In the genomic region with DNA sequence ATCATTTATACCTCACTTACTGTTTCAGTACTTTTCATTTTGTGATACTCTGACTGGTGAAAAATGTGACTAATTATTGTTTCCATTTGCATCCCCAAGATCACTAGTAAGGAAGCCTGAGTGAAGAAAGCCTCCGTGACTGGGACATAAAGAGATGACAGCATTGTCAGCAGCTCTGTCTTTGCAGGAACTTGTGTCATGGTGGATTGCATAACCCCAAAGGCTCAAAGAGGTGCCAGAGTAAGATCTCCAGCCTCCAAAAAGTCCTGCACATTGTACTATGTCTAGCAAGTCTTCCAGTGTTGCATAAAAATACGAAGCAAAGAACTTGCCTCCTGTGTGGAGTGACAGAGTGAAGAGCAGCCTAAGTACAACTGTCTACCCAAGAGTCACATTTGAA, we compare ENCODE assay signal across 23 cellular contexts.
"Had no signal": no experiment of that assay in that cellular context is flagged by ENCODE, and none has a peak within 500 bp of the region (broad histone marks: within the 10 kb centered on the region; RNA-seq: fewer than 3 reads in every experiment).

No MANE protein-coding gene starts in this region.

- DNase-seq: activated B cell treated with CpG ODN at 0.5 μM for 24 hours; activated CD4-positive, alpha-beta memory T cell treated with anti-CD3 and anti-CD28 coated beads for 36 hours; activated CD4-positive, alpha-beta T cell treated with anti-CD3 and anti-CD28 coated beads for 36 hours; activated naive CD4-positive, alpha-beta T cell treated with Interleukin-2 at 50 U/mL for 16 hours; activated naive CD8-positive, alpha-beta T cell treated with anti-CD3 and anti-CD28 coated beads for 36 hours; activated T-cell treated with anti-CD3 and anti-CD28 coated beads, Interleukin-2, amount 50 U/mL, for 48 hours; colonic mucosa; dorsolateral prefrontal cortex; effector memory CD8-positive, alpha-beta T cell; foreskin fibroblast; left colon; naive thymus-derived CD8-positive, alpha-beta T cell; posterior cingulate gyrus; sigmoid colon; stimulated activated CD4-positive, alpha-beta T cell treated with anti-CD3 and anti-CD28 coated beads, Interleukin-15, amount 100 ng/mL, for 24 hours; T-helper 9 cell; transverse colon had no signal

- H3K36me3 ChIP-seq: breast epithelium, colonic mucosa, neural progenitor cell, sigmoid colon, transverse colon, vagina had no signal

- H3K27me3 ChIP-seq: breast epithelium, colonic mucosa, neural progenitor cell, sigmoid colon, transverse colon, vagina had no signal

- H3K4me3 ChIP-seq: breast epithelium, colonic mucosa, dorsolateral prefrontal cortex, lung, neural progenitor cell, sigmoid colon, smooth muscle cell, transverse colon, vagina had no signal

- H3K9me3 ChIP-seq: breast epithelium, colonic mucosa, sigmoid colon, transverse colon, vagina had no signal

- H3K4me1 ChIP-seq: breast epithelium, colonic mucosa, neural progenitor cell, sigmoid colon, transverse colon, vagina had no signal

- ATAC-seq: activated CD4-positive, alpha-beta T cell treated with anti-CD3 and anti-CD28 coated beads for 36 hours; effector memory CD8-positive, alpha-beta T cell; left colon; naive thymus-derived CD8-positive, alpha-beta T cell; stimulated activated memory B cell treated with anti-CD40 and anti-IgM and Interleukin-4, amounts not matched to agents 10 μg/mL and 1 μg/mL and 100 μg/mL, for 72 hours had no signal

- H3K27ac ChIP-seq: colonic mucosa, dorsolateral prefrontal cortex, neural progenitor cell, sigmoid colon, transverse colon, vagina had no signal
